ENCODE assay signal across 22 cellular contexts in the genomic region with DNA sequence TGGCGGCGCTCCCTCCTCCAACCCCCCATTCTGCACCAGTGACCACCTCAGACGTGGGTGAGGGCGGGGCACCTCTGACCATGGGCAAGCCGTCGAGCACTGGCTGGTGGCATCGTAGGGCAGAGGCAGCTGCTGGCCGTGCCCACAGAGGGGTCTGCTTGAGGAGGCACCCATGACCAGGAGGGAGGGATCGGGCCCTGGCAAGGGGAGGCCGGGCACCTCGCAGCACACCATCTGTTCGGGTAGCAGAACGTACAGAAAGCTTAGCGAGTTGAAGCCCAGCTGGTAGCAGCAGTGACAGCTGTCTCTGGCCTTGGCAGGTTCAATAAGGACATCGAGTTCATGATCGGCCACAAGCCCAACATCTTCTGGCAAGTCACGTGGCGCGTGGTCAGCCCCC. TPM values are rescaled to one million over a fixed set of nuclear protein-coding genes. Genes with fewer than 3 reads are reported as not detected.
A peak's percentile ranks its signal among the peaks of the same experiment; 100 is the strongest.
DNase-seq lines count a peak whose midpoint lies in the region; ATAC-seq, FAIRE-seq and TF ChIP-seq lines count a peak whose summit lies in the region.
"Had no signal": no experiment of that assay in that cellular context is flagged by ENCODE, and none has a peak within 500 bp of the region (broad histone marks: within the 10 kb centered on the region; RNA-seq: fewer than 3 reads in every experiment).

No MANE protein-coding gene starts in this region.

- peaks cover 3% of the 10 kb centered on the region for H3K9me3 ChIP-seq in WERI-Rb-1 (ENCODE audit: severe bottlenecking)
- no peaks in the 10 kb centered on the region for H3K9me3 ChIP-seq in CD8-positive, alpha-beta T cell (ENCODE audit: low read length)

- no peaks in the 10 kb centered on the region for H3K36me3 ChIP-seq in WERI-Rb-1
- no peaks in the 10 kb centered on the region for H3K36me3 ChIP-seq in CD8-positive, alpha-beta T cell (ENCODE audit: insufficient read depth, low read length)
- H3K36me3 ChIP-seq: BLaER1 treated with 17β-estradiol and CSF1 and Interleukin-3, amounts not matched to agents 10 nM and 100 nM had no signal

- no peak for TF ChIP-seq CTCF in WERI-Rb-1 (IDR thresholded peaks at IDR 0.05; ENCODE audit: low read depth, low read length)
- TF ChIP-seq CTCF in CD8-positive, alpha-beta T cell (IDR thresholded peaks at IDR 0.05) = no peak

- DNase-seq in DMS 273 treated with DMSO at 0.1 percent for 48 hours (lab: John Stamatoyannopoulos, UW) = peak; percentile 10
- DNase-seq in NCI-H1694 treated with DMSO at 0.1 percent for 48 hours (lab: John Stamatoyannopoulos, UW) = peak; percentile 62
- peak; percentile 90 for DNase-seq in WERI-Rb-1
- DNase-seq in myocyte (ENCODE audit: low read depth) = peak; percentile 75
- no peak for DNase-seq in NCI-H1417 treated with DMSO at 0.1 percent for 48 hours (lab: John Stamatoyannopoulos, UW)
- no peak for DNase-seq in GM19239 (ENCODE audit: insufficient read length, low spot score)
- DNase-seq in CD8-positive, alpha-beta T cell = no peak
- DNase-seq: ACHN; Calu3; CD4-positive, CD25-positive, alpha-beta regulatory T cell; DMS153; DMS79 treated with DMSO at 0.1 percent for 48 hours; EL; HCEC 1CT; HFFc6 had no signal

- peaks cover 2% of the 10 kb centered on the region for H3K4me1 Mint-ChIP-seq in CD8-positive, alpha-beta T cell (ENCODE audit: low read depth)

- CTCF ChIA-PET in CD8-positive, alpha-beta T cell (lab: Charles Lee) = no interaction called here

- intact Hi-C loops in CD8-positive, alpha-beta T cell (cut with DNase I, micrococcal nuclease) = no loop called here

- H3K27me3 ChIP-seq in WERI-Rb-1 (ENCODE audit: insufficient read depth, low read depth, severe bottlenecking) = no peaks in the 10 kb centered on the region
- H3K27me3 ChIP-seq in CD8-positive, alpha-beta T cell (ENCODE audit: insufficient read depth, low read length) = no peaks in the 10 kb centered on the region
- H3K27me3 ChIP-seq: BLaER1 treated with 17β-estradiol and CSF1 and Interleukin-3, amounts not matched to agents 10 nM and 100 nM had no signal

- POLR2A ChIA-PET in CD8-positive, alpha-beta T cell (lab: Charles Lee) = no interaction called here

- H3K27ac ChIP-seq in WERI-Rb-1 = peak overlapping the region; percentile 41; the same call in 1 of the 2 replicates
- no peak overlapping the region for H3K27ac ChIP-seq in CD8-positive, alpha-beta T cell (ENCODE audit: low read depth, low read length)
- H3K27ac ChIP-seq: BLaER1 treated with 17β-estradiol and CSF1 and Interleukin-3, amounts not matched to agents 10 nM and 100 nM; HL-60 had no signal

- no peak overlapping the region for H3K4me3 Mint-ChIP-seq in CD8-positive, alpha-beta T cell
- H3K4me3 Mint-ChIP-seq: CD4-positive, CD25-positive, alpha-beta regulatory T cell; HFFc6 had no signal

- FAIRE-seq in GM19239 (lab: Jason Lieb, UNC) = no peak
- FAIRE-seq: G401.6, GM12891 had no signal

- ATAC-seq in HG02981 (IDR thresholded peaks at IDR 0.05; ENCODE audit: unreplicated experiment) = no peak
- ATAC-seq in CD8-positive, alpha-beta T cell = no peak

- H3K4me1 ChIP-seq in CD8-positive, alpha-beta T cell (ENCODE audit: insufficient read depth, low read length) = no peaks in the 10 kb centered on the region

- H3K27ac Mint-ChIP-seq in CD8-positive, alpha-beta T cell = no peak overlapping the region
- H3K27ac Mint-ChIP-seq: CD4-positive, CD25-positive, alpha-beta regulatory T cell; HFFc6 had no signal

- no peaks in the 10 kb centered on the region for H3K9me3 Mint-ChIP-seq in CD8-positive, alpha-beta T cell

- no peak overlapping the region for H3K4me3 ChIP-seq in WERI-Rb-1 (ENCODE audit: low read depth, low read length)
- no peak overlapping the region for H3K4me3 ChIP-seq in CD8-positive, alpha-beta T cell (ENCODE audit: low read depth, low read length)
- H3K4me3 ChIP-seq: BLaER1 treated with 17β-estradiol and CSF1 and Interleukin-3, amounts not matched to agents 10 nM and 100 nM had no signal

- H3K27me3 Mint-ChIP-seq in CD8-positive, alpha-beta T cell (ENCODE audit: low read depth) = peaks cover 2% of the 10 kb centered on the region
- H3K27me3 Mint-ChIP-seq: CD4-positive, CD25-positive, alpha-beta regulatory T cell had no signal

- no peaks in the 10 kb centered on the region for H3K36me3 Mint-ChIP-seq in CD8-positive, alpha-beta T cell
- H3K36me3 Mint-ChIP-seq: CD4-positive, CD25-positive, alpha-beta regulatory T cell had no signal

RNA-seq across cellular contexts. Expression of gene SLC6A18, which starts 4.3 kb away (rescaled TPM):
- not detected in 2 replicates for total RNA-seq in myocyte
- polyA plus RNA-seq in myocyte (2012) = not detected
- not detected for total RNA-seq in CD8-positive, alpha-beta T cell
- total RNA-seq: A172; Calu3; CD4-positive, CD25-positive, alpha-beta regulatory T cell; H4; HFFc6 had no signal
- polyA plus RNA-seq: CD4-positive, CD25-positive, alpha-beta regulatory T cell had no signal

RNA-seq across cellular contexts. Expression of gene SLC6A19, which starts 19.4 kb away (rescaled TPM):
- total RNA-seq in myocyte = 0.31 TPM in 1 of 2 replicates, not detected in the other
- not detected for polyA plus RNA-seq in myocyte (2012)
- not detected for total RNA-seq in CD8-positive, alpha-beta T cell
- total RNA-seq: A172; Calu3; CD4-positive, CD25-positive, alpha-beta regulatory T cell; H4; HFFc6 had no signal
- polyA plus RNA-seq: CD4-positive, CD25-positive, alpha-beta regulatory T cell had no signal

Comparison
In these comparisons a context has a peak if more than half of its experiments do, and no peak if none do; other contexts are left out.
1. DNase-seq: peak in DMS 273 treated with DMSO at 0.1 percent for 48 hours (single experiment), NCI-H1694 treated with DMSO at 0.1 percent for 48 hours (single experiment), WERI-Rb-1 (single experiment) and myocyte (single experiment); none in NCI-H1417 treated with DMSO at 0.1 percent for 48 hours (single experiment), GM19239 (single experiment) and CD8-positive, alpha-beta T cell (0 of 7).